Comparison of ENCODE assay signal across 21 cellular contexts in genomic region chr7:121002755-121003114, GRCh38. TPM values are rescaled to one million over a fixed set of nuclear protein-coding genes. Genes with fewer than 3 reads are reported as not detected.
A peak's percentile ranks its signal among the peaks of the same experiment; 100 is the strongest.
DNase-seq lines count a peak whose midpoint lies in the region; ATAC-seq and TF ChIP-seq lines count a peak whose summit lies in the region.
"Had no signal": no experiment of that assay in that cellular context is flagged by ENCODE, and none has a peak within 500 bp of the region (broad histone marks: within the 10 kb centered on the region; RNA-seq: fewer than 3 reads in every experiment).

No MANE protein-coding gene starts in this region.

- H3K27me3 ChIP-seq in muscle layer of duodenum (ENCODE audit: low read depth, low read length) (no peaks in the 10 kb centered on the region), thoracic aorta (replicated peaks; ENCODE audit: insufficient read depth) (no peaks in the 10 kb centered on the region), H7 (ENCODE audit: control insufficient read depth, insufficient read depth, low read length) (no peaks in the 10 kb centered on the region), Peyer's patch (no peaks in the 10 kb centered on the region)
- H3K27me3 ChIP-seq: heart right ventricle had no signal

- H3K4me1 ChIP-seq in muscle layer of duodenum (ENCODE audit: control insufficient read depth in 1 of 2, insufficient read depth in 2 of 2, low read length in 2 of 2) (peaks cover 9 to 33% of the 10 kb centered on the region in 2 donors), thoracic aorta (ENCODE audit: control insufficient read depth in 1 of 2, low read depth in 2 of 2) (peaks cover 48 to 81% of the 10 kb centered on the region in 2 donors), Peyer's patch (no peaks in the 10 kb centered on the region)

- DNase-seq in NCI-H69 (lab: John Stamatoyannopoulos, UW) (peak; percentile 36), coronary artery (ENCODE audit: low spot score) (no peak), thoracic aorta (ENCODE audit: low spot score) (no peak), H7 (no peak), NOMO-1 treated with DMSO at 0.1 percent for 48 hours (lab: John Stamatoyannopoulos, UW; ENCODE audit: unreplicated experiment) (no peak), Peyer's patch (no peak)
- DNase-seq: activated CD8-positive, alpha-beta memory T cell treated with anti-CD3 and anti-CD28 coated beads for 24 hours; AML-193; H9; heart right ventricle; Kasumi-1; NCI-H1105 treated with DMSO at 0.1 percent for 48 hours; NCI-H2171 treated with DMSO at 0.1 percent for 48 hours; NCI-H82; stimulated activated CD4-positive, alpha-beta T cell treated with anti-CD3 and anti-CD28 coated beads, Interleukin-2, amount 100 ng/mL, for 24 hours had no signal

- H3K36me3 ChIP-seq in muscle layer of duodenum (ENCODE audit: control insufficient read depth in 1 of 2, insufficient read depth in 2 of 2, low read length in 2 of 2) (no peaks in the 10 kb centered on the region), thoracic aorta (no peaks in the 10 kb centered on the region), H7 (replicated peaks; ENCODE audit: control insufficient read depth, insufficient read depth, low read length) (no peaks in the 10 kb centered on the region), Peyer's patch (no peaks in the 10 kb centered on the region)
- H3K36me3 ChIP-seq: heart right ventricle had no signal

- no peak for TF ChIP-seq POLR2A in Peyer's patch (IDR thresholded peaks at IDR 0.05)

- H3K9me3 ChIP-seq in muscle layer of duodenum (ENCODE audit: control insufficient read depth in 1 of 2, low read length in 2 of 2) (no peaks in the 10 kb centered on the region), thoracic aorta (no peaks in the 10 kb centered on the region), Peyer's patch (no peaks in the 10 kb centered on the region)

- H3K27ac ChIP-seq in coronary artery, result peak overlapping the region; percentile 81 to 83
- H3K27ac ChIP-seq in muscle layer of duodenum (ENCODE audit: low read length), result peak overlapping the region; percentile 3
- H3K27ac ChIP-seq in thoracic aorta, result peak overlapping the region; percentile 75 to 81
- no peak overlapping the region for H3K27ac ChIP-seq in Peyer's patch
- H3K27ac ChIP-seq: SK-N-MC had no signal

- H3K4me3 ChIP-seq in coronary artery, result peak overlapping the region; percentile 32
- H3K4me3 ChIP-seq in muscle layer of duodenum (ENCODE audit: low read depth in 1 of 2, low read length in 2 of 2), result no peak overlapping the region
- H3K4me3 ChIP-seq in thoracic aorta, result no peak overlapping the region
- H3K4me3 ChIP-seq in H7 (ENCODE audit: insufficient read depth, low read depth, low read length), result no peak overlapping the region
- no peak overlapping the region for H3K4me3 ChIP-seq in Peyer's patch
- H3K4me3 ChIP-seq: heart right ventricle, SK-N-MC had no signal

- TF ChIP-seq CTCF in coronary artery (IDR thresholded peaks at IDR 0.05) (no peak), thoracic aorta (IDR thresholded peaks at IDR 0.05) (no peak), Peyer's patch (IDR thresholded peaks at IDR 0.05) (no peak)

- ATAC-seq in thoracic aorta (ENCODE audit: insufficient number of reproducible peaks, low FRiP score, low read depth), result no peak
- no peak for ATAC-seq in GM19351 (IDR thresholded peaks at IDR 0.05; ENCODE audit: unreplicated experiment)
- ATAC-seq: activated CD4-positive, CD25-positive, alpha-beta regulatory T cell treated with anti-CD3 and anti-CD28 coated beads, Interleukin-2, amount 50 U/mL, for 24 hours; Panc1 had no signal

RNA-seq across cellular contexts. Expression of gene CPED1, which starts 14.2 kb away (rescaled TPM):
- 100 to 1,000 TPM in 1 of 2 donors, 10 to 100 TPM in 1; 77.4 to 126 TPM for total RNA-seq in thoracic aorta
- total RNA-seq in H7 (2014; rRNA removed; shearing (Covaris generic)), result not detected in 2 replicates
- total RNA-seq in Peyer's patch, result 10 to 100 TPM in 2 of 4 donors, 1 to 10 TPM in 2; 4.4 to 50.3 (median 8.5) TPM
- total RNA-seq: HT-29 had no signal

RNA-seq across cellular contexts. Expression of gene ING3, which starts 52.2 kb away (rescaled TPM):
- total RNA-seq in thoracic aorta, result 10 to 100 TPM; 12.3 to 21.2 TPM
- 6.7 and 8.7 TPM in 2 replicates for total RNA-seq in H7 (2014; rRNA removed; shearing (Covaris generic))
- 10 to 100 TPM; 17.9 to 24.8 (median 22.7) TPM for total RNA-seq in Peyer's patch

Comparison
In these comparisons a context has a peak if more than half of its experiments do, and no peak if none do; other contexts are left out.
1. H3K27ac ChIP-seq: peak in coronary artery (2 of 2), muscle layer of duodenum (single experiment) and thoracic aorta (2 of 2); none in Peyer's patch (0 of 4).